Comparison of ENCODE assay signal across 8 cellular contexts in genomic region chr13:52235900-52236595, GRCh38.
DNase-seq lines count a peak whose midpoint lies in the region; ATAC-seq and TF ChIP-seq lines count a peak whose summit lies in the region.
"Not testable (repeated sequence)": the region's sequence is repeated elsewhere in the genome, so short reads cannot be mapped to it uniquely, and the experiment has no call there.

No MANE protein-coding gene starts in this region.

- not testable (repeated sequence) for H3K79me2 ChIP-seq in DOHH2 (ENCODE audit: control insufficient read depth, low read length)

- H3K36me3 Mint-ChIP-seq in mesothelial cell of epicardium: not testable (repeated sequence)

- H3F3A ChIP-seq in DOHH2 (ENCODE audit: control insufficient read depth, insufficient read depth): not testable (repeated sequence)

- H3K4me2 ChIP-seq in DOHH2 (ENCODE audit: low read length): not testable (repeated sequence)

- not testable (repeated sequence) for H3K9me3 ChIP-seq in DOHH2 (ENCODE audit: control insufficient read depth, insufficient read depth, low read length)

- ATAC-seq in GM21723 (IDR thresholded peaks at IDR 0.05; ENCODE audit: unreplicated experiment): peak; percentile 81

- not testable (repeated sequence) for H3K27ac ChIP-seq in DOHH2 (ENCODE audit: low read depth, low read length)

- H3K27me3 ChIP-seq in DOHH2 (ENCODE audit: control insufficient read depth, low read length): not testable (repeated sequence)

- not testable (repeated sequence) for H3K9me3 Mint-ChIP-seq in mesothelial cell of epicardium

- H3K9me2 ChIP-seq in DOHH2 (replicated peaks; ENCODE audit: control insufficient read depth, low read length): not testable (repeated sequence)

- H3K4me1 ChIP-seq in DOHH2 (ENCODE audit: control insufficient read depth, low read length): not testable (repeated sequence)

- not testable (repeated sequence) for H4K20me1 ChIP-seq in DOHH2 (ENCODE audit: control insufficient read depth, insufficient read depth, low read depth, low read length)

- H3K36me3 ChIP-seq in DOHH2 (ENCODE audit: control insufficient read depth, low read length): not testable (repeated sequence)

- not testable (repeated sequence) for H3K27ac Mint-ChIP-seq in mesothelial cell of epicardium

- not testable (repeated sequence) for H3K4me3 ChIP-seq in DOHH2 (ENCODE audit: low read length); Jurkat, Clone E6-1 (ENCODE audit: low read length); epithelial cell of esophagus (ENCODE audit: low read length)

- H3K4me1 Mint-ChIP-seq in mesothelial cell of epicardium: not testable (repeated sequence)

- peak; percentile 57 for DNase-seq in Jurkat, Clone E6-1 (ENCODE audit: low read depth, low spot score)
- DNase-seq in NOMO-1 treated with DMSO at 0.1 percent for 48 hours (lab: John Stamatoyannopoulos, UW; ENCODE audit: unreplicated experiment) (peak; percentile 45), epithelial cell of esophagus (ENCODE audit: low read depth) (peak; percentile 84), mesothelial cell of epicardium (ENCODE audit: low spot score in 2 of 2, unreplicated experiment in 2 of 2) (peak; percentile 23 to 41)
- DNase-seq in activated CD8-positive, alpha-beta memory T cell treated with anti-CD3 and anti-CD28 coated beads, Interleukin-2, amount 50 U/mL, for 1 hour (ENCODE audit: extremely low read depth): peak; percentile 29
- peak; percentile 40 for DNase-seq in stimulated activated CD8-positive, alpha-beta memory T cell treated with anti-CD3 and anti-CD28 coated beads, Interleukin-4, amount 100 ng/mL, for 48 hours

- peak overlapping the region; percentile 62 for H3K4me3 Mint-ChIP-seq in mesothelial cell of epicardium

- H3K27me3 Mint-ChIP-seq in mesothelial cell of epicardium (ENCODE audit: low read depth): not testable (repeated sequence)

- TF ChIP-seq CTCF in DOHH2 (IDR thresholded peaks at IDR 0.05; ENCODE audit: low read depth, low read length, poor library complexity, severe bottlenecking): peak; percentile 22
- TF ChIP-seq CTCF in epithelial cell of esophagus (IDR thresholded peaks at IDR 0.05; ENCODE audit: insufficient read depth, low read depth, low read length, missing control alignments): peak; percentile 60
- TF ChIP-seq CTCF in mesothelial cell of epicardium (IDR thresholded peaks at IDR 0.05; ENCODE audit: unreplicated experiment): peak; percentile 62

Comparison
In these comparisons a context has a peak if more than half of its experiments do, and no peak if none do; other contexts are left out.
1. DNase-seq: peak in every context shown above with its lines; median percentile 84 in epithelial cell of esophagus; 57 in Jurkat, Clone E6-1; 45 in NOMO-1 treated with DMSO at 0.1 percent for 48 hours; 40 in stimulated activated CD8-positive, alpha-beta memory T cell treated with anti-CD3 and anti-CD28 coated beads, Interleukin-4, amount 100 ng/mL, for 48 hours; 32 in mesothelial cell of epicardium; 29 in activated CD8-positive, alpha-beta memory T cell treated with anti-CD3 and anti-CD28 coated beads, Interleukin-2, amount 50 U/mL, for 1 hour.